ENCODE assay signal across 21 cellular contexts in genomic region chr13:39034085-39034484, GRCh38. TPM values are rescaled to one million over a fixed set of nuclear protein-coding genes. Genes with fewer than 3 reads are reported as not detected.
A peak's percentile ranks its signal among the peaks of the same experiment; 100 is the strongest.
DNase-seq lines count a peak whose midpoint lies in the region; ATAC-seq and TF ChIP-seq lines count a peak whose summit lies in the region.
"Had no signal": no experiment of that assay in that cellular context is flagged by ENCODE, and none has a peak within 500 bp of the region (broad histone marks: within the 10 kb centered on the region; RNA-seq: fewer than 3 reads in every experiment).

No MANE protein-coding gene starts in this region.

- intact Hi-C loops in activated CD8-positive, alpha-beta T cell treated with anti-CD3 and anti-CD28 coated beads for 36 hours (cut with micrococcal nuclease): no loop called here
- intact Hi-C loops in activated T-helper 2 cell treated with anti-CD3 and anti-CD28 coated beads, Interferon-gamma antibody, Interleukin-2, Interleukin-4, amounts not matched to agents 10 μg/mL and 5 μg/mL and 100 μg/mL, durations not matched to agents 14 hours and 24 hours and 36 hours (cut with micrococcal nuclease): loop anchor here (10.0 kb wide), 1 partner anchor 1741 kb away; the partner anchor contains the start of gene MRPS31
- intact Hi-C loops in CD14-positive monocyte (cut with micrococcal nuclease): no loop called here
- intact Hi-C loops in activated T-helper 1 cell treated with anti-CD3 and anti-CD28 coated beads, Interleukin-12 subunit alpha, Interleukin-12 subunit beta, Interleukin-2, Interleukin-4 antibody, amounts not matched to agents 30 ng/mL and 10 ng/mL and 1 ng/mL, durations not matched to agents 14 hours and 24 hours and 36 hours (cut with micrococcal nuclease): no loop called here

- no peak for TF ChIP-seq CTCF in activated CD8-positive, alpha-beta T cell treated with anti-CD3 and anti-CD28 coated beads for 36 hours (IDR thresholded peaks at IDR 0.05)
- TF ChIP-seq CTCF in nephron progenitor cell (IDR thresholded peaks at IDR 0.05): no peak
- no peak for TF ChIP-seq CTCF in CD14-positive monocyte (IDR thresholded peaks at IDR 0.05)
- no peak for TF ChIP-seq CTCF in osteocyte (IDR thresholded peaks at IDR 0.05)

- peaks cover 31% of the 10 kb centered on the region for H3K36me3 Mint-ChIP-seq in activated CD8-positive, alpha-beta T cell treated with anti-CD3 and anti-CD28 coated beads for 36 hours (ENCODE audit: low read depth)
- peaks cover 22% of the 10 kb centered on the region for H3K36me3 Mint-ChIP-seq in activated CD8-positive, alpha-beta T cell treated with anti-CD3 and anti-CD28 coated beads, Interleukin-2, amount 10 ng/mL, durations not matched to agents 7 days and 5 days (ENCODE audit: low read depth)
- H3K36me3 Mint-ChIP-seq in IgD-negative memory B cell: no peaks in the 10 kb centered on the region
- H3K36me3 Mint-ChIP-seq in activated T-helper 2 cell treated with anti-CD3 and anti-CD28 coated beads, Interferon-gamma antibody, Interleukin-2, Interleukin-4, amounts not matched to agents 10 μg/mL and 5 μg/mL and 100 μg/mL, durations not matched to agents 14 hours and 24 hours and 36 hours (ENCODE audit: low read depth): peaks cover 32% of the 10 kb centered on the region
- H3K36me3 Mint-ChIP-seq in nephron progenitor cell (ENCODE audit: low read depth): peaks cover 5% of the 10 kb centered on the region
- H3K36me3 Mint-ChIP-seq in CD14-positive monocyte: peaks cover 19 to 22% of the 10 kb centered on the region in 2 donors
- H3K36me3 Mint-ChIP-seq in osteocyte (ENCODE audit: unreplicated experiment): peaks cover 1% of the 10 kb centered on the region
- H3K36me3 Mint-ChIP-seq in activated T-helper 1 cell treated with anti-CD3 and anti-CD28 coated beads, Interleukin-12 subunit alpha, Interleukin-12 subunit beta, Interleukin-2, Interleukin-4 antibody, amounts not matched to agents 30 ng/mL and 10 ng/mL and 1 ng/mL, durations not matched to agents 14 hours and 24 hours and 36 hours (ENCODE audit: low read depth): peaks cover 9% of the 10 kb centered on the region

- H3K27ac Mint-ChIP-seq in activated CD8-positive, alpha-beta T cell treated with anti-CD3 and anti-CD28 coated beads for 36 hours: no peak overlapping the region
- H3K27ac Mint-ChIP-seq in activated CD8-positive, alpha-beta T cell treated with anti-CD3 and anti-CD28 coated beads, Interleukin-2, amount 10 ng/mL, durations not matched to agents 7 days and 5 days: no peak overlapping the region
- H3K27ac Mint-ChIP-seq in IgD-negative memory B cell (peak overlapping the region in 1 of 3 donors; percentile 48), nephron progenitor cell (no peak overlapping the region), CD14-positive monocyte (peak overlapping the region in 1 of 7 donors; percentile 42), osteocyte (ENCODE audit: unreplicated experiment) (no peak overlapping the region)
- H3K27ac Mint-ChIP-seq in activated T-helper 2 cell treated with anti-CD3 and anti-CD28 coated beads, Interferon-gamma antibody, Interleukin-2, Interleukin-4, amounts not matched to agents 10 μg/mL and 5 μg/mL and 100 μg/mL, durations not matched to agents 14 hours and 24 hours and 36 hours: no peak overlapping the region
- no peak overlapping the region for H3K27ac Mint-ChIP-seq in activated T-helper 1 cell treated with anti-CD3 and anti-CD28 coated beads, Interleukin-12 subunit alpha, Interleukin-12 subunit beta, Interleukin-2, Interleukin-4 antibody, amounts not matched to agents 30 ng/mL and 10 ng/mL and 1 ng/mL, durations not matched to agents 14 hours and 24 hours and 36 hours
- H3K27ac Mint-ChIP-seq: activated naive CD4-positive, alpha-beta T cell treated with anti-CD3 and anti-CD28 coated beads, Interleukin-2, amount 50 U/mL, for 72 hours had no signal

- H3K9me3 Mint-ChIP-seq in activated CD8-positive, alpha-beta T cell treated with anti-CD3 and anti-CD28 coated beads for 36 hours: no peaks in the 10 kb centered on the region
- no peaks in the 10 kb centered on the region for H3K9me3 Mint-ChIP-seq in activated CD8-positive, alpha-beta T cell treated with anti-CD3 and anti-CD28 coated beads, Interleukin-2, amount 10 ng/mL, durations not matched to agents 7 days and 5 days (ENCODE audit: insufficient read depth)
- H3K9me3 Mint-ChIP-seq in IgD-negative memory B cell (no peaks in the 10 kb centered on the region), nephron progenitor cell (no peaks in the 10 kb centered on the region), CD14-positive monocyte (no peaks in the 10 kb centered on the region), osteocyte (ENCODE audit: unreplicated experiment) (no peaks in the 10 kb centered on the region)
- no peaks in the 10 kb centered on the region for H3K9me3 Mint-ChIP-seq in activated T-helper 2 cell treated with anti-CD3 and anti-CD28 coated beads, Interferon-gamma antibody, Interleukin-2, Interleukin-4, amounts not matched to agents 10 μg/mL and 5 μg/mL and 100 μg/mL, durations not matched to agents 14 hours and 24 hours and 36 hours
- H3K9me3 Mint-ChIP-seq in activated T-helper 1 cell treated with anti-CD3 and anti-CD28 coated beads, Interleukin-12 subunit alpha, Interleukin-12 subunit beta, Interleukin-2, Interleukin-4 antibody, amounts not matched to agents 30 ng/mL and 10 ng/mL and 1 ng/mL, durations not matched to agents 14 hours and 24 hours and 36 hours: no peaks in the 10 kb centered on the region
- H3K9me3 Mint-ChIP-seq: activated naive CD4-positive, alpha-beta T cell treated with anti-CD3 and anti-CD28 coated beads, Interleukin-2, amount 50 U/mL, for 72 hours had no signal

- ATAC-seq in activated CD8-positive, alpha-beta T cell treated with anti-CD3 and anti-CD28 coated beads for 36 hours: no peak
- ATAC-seq in activated CD8-positive, alpha-beta T cell treated with anti-CD3 and anti-CD28 coated beads, Interleukin-2, amount 10 ng/mL, durations not matched to agents 7 days and 5 days: no peak
- ATAC-seq: activated naive CD4-positive, alpha-beta T cell treated with anti-CD3 and anti-CD28 coated beads, Interleukin-2, amount 50 U/mL, for 72 hours; left cardiac atrium; psoas muscle had no signal

- no peaks in the 10 kb centered on the region for H3K27me3 Mint-ChIP-seq in activated CD8-positive, alpha-beta T cell treated with anti-CD3 and anti-CD28 coated beads for 36 hours
- H3K27me3 Mint-ChIP-seq in activated CD8-positive, alpha-beta T cell treated with anti-CD3 and anti-CD28 coated beads, Interleukin-2, amount 10 ng/mL, durations not matched to agents 7 days and 5 days (ENCODE audit: low read depth): no peaks in the 10 kb centered on the region
- H3K27me3 Mint-ChIP-seq in IgD-negative memory B cell: no peaks in the 10 kb centered on the region
- H3K27me3 Mint-ChIP-seq in activated T-helper 2 cell treated with anti-CD3 and anti-CD28 coated beads, Interferon-gamma antibody, Interleukin-2, Interleukin-4, amounts not matched to agents 10 μg/mL and 5 μg/mL and 100 μg/mL, durations not matched to agents 14 hours and 24 hours and 36 hours (ENCODE audit: low read depth): no peaks in the 10 kb centered on the region
- H3K27me3 Mint-ChIP-seq in nephron progenitor cell (ENCODE audit: low read depth, poor library complexity): no peaks in the 10 kb centered on the region
- peaks cover 0 to 3% (median 0%) of the 10 kb centered on the region in 3 donors for H3K27me3 Mint-ChIP-seq in CD14-positive monocyte (ENCODE audit: low read depth in 3 of 3)
- no peaks in the 10 kb centered on the region for H3K27me3 Mint-ChIP-seq in osteocyte (ENCODE audit: unreplicated experiment)
- no peaks in the 10 kb centered on the region for H3K27me3 Mint-ChIP-seq in activated T-helper 1 cell treated with anti-CD3 and anti-CD28 coated beads, Interleukin-12 subunit alpha, Interleukin-12 subunit beta, Interleukin-2, Interleukin-4 antibody, amounts not matched to agents 30 ng/mL and 10 ng/mL and 1 ng/mL, durations not matched to agents 14 hours and 24 hours and 36 hours (ENCODE audit: insufficient read depth)

- no peak for DNase-seq in activated CD8-positive, alpha-beta T cell treated with anti-CD3 and anti-CD28 coated beads for 36 hours
- DNase-seq in activated CD8-positive, alpha-beta T cell treated with anti-CD3 and anti-CD28 coated beads, Interleukin-2, amount 10 ng/mL, durations not matched to agents 7 days and 5 days: no peak
- DNase-seq in activated T-helper 2 cell treated with anti-CD3 and anti-CD28 coated beads, Interferon-gamma antibody, Interleukin-2, Interleukin-4, amounts not matched to agents 10 μg/mL and 5 μg/mL and 100 μg/mL, durations not matched to agents 14 hours and 24 hours and 36 hours (ENCODE audit: low spot score): no peak
- no peak for DNase-seq in nephron progenitor cell
- DNase-seq in CD14-positive monocyte (ENCODE audit: low spot score): no peak
- no peak for DNase-seq in osteocyte (ENCODE audit: extremely low spot score, unreplicated experiment)
- DNase-seq in activated T-helper 1 cell treated with anti-CD3 and anti-CD28 coated beads, Interleukin-12 subunit alpha, Interleukin-12 subunit beta, Interleukin-2, Interleukin-4 antibody, amounts not matched to agents 30 ng/mL and 10 ng/mL and 1 ng/mL, durations not matched to agents 14 hours and 24 hours and 36 hours (ENCODE audit: low spot score): no peak
- DNase-seq: ACHN; Caco-2; KG1; left cardiac atrium; NCI-H1436; NCI-H226; psoas muscle; stimulated activated naive CD4-positive, alpha-beta T cell; uterus had no signal

- H3K4me3 Mint-ChIP-seq in activated CD8-positive, alpha-beta T cell treated with anti-CD3 and anti-CD28 coated beads for 36 hours: peak overlapping the region; percentile 100
- no peak overlapping the region for H3K4me3 Mint-ChIP-seq in activated CD8-positive, alpha-beta T cell treated with anti-CD3 and anti-CD28 coated beads, Interleukin-2, amount 10 ng/mL, durations not matched to agents 7 days and 5 days
- H3K4me3 Mint-ChIP-seq in IgD-negative memory B cell (peak overlapping the region in 3 of 4 donors; percentile 5 to 72 (median 58)), nephron progenitor cell (peak overlapping the region; percentile 55), CD14-positive monocyte (no peak overlapping the region), osteocyte (ENCODE audit: unreplicated experiment) (no peak overlapping the region)
- peak overlapping the region; percentile 37 for H3K4me3 Mint-ChIP-seq in activated T-helper 2 cell treated with anti-CD3 and anti-CD28 coated beads, Interferon-gamma antibody, Interleukin-2, Interleukin-4, amounts not matched to agents 10 μg/mL and 5 μg/mL and 100 μg/mL, durations not matched to agents 14 hours and 24 hours and 36 hours (ENCODE audit: low read depth)
- no peak overlapping the region for H3K4me3 Mint-ChIP-seq in activated T-helper 1 cell treated with anti-CD3 and anti-CD28 coated beads, Interleukin-12 subunit alpha, Interleukin-12 subunit beta, Interleukin-2, Interleukin-4 antibody, amounts not matched to agents 30 ng/mL and 10 ng/mL and 1 ng/mL, durations not matched to agents 14 hours and 24 hours and 36 hours

- POLR2A ChIA-PET in activated CD8-positive, alpha-beta T cell treated with anti-CD3 and anti-CD28 coated beads for 36 hours (lab: Charles Lee): interaction anchor here (0.7 kb wide), 1 partner anchor 80 kb away, joined by 3 read pairs; no protein-coding TSS in a partner anchor
- POLR2A ChIA-PET in activated CD8-positive, alpha-beta T cell treated with anti-CD3 and anti-CD28 coated beads, Interleukin-2, amount 10 ng/mL, durations not matched to agents 7 days and 5 days (lab: Charles Lee): no interaction called here

- CTCF ChIA-PET in activated CD8-positive, alpha-beta T cell treated with anti-CD3 and anti-CD28 coated beads for 36 hours (lab: Charles Lee): no interaction called here
- CTCF ChIA-PET in activated CD8-positive, alpha-beta T cell treated with anti-CD3 and anti-CD28 coated beads, Interleukin-2, amount 10 ng/mL, durations not matched to agents 7 days and 5 days (lab: Charles Lee): interaction anchor here (1.1 to 3.6 kb wide), 2 partner anchors 16 to 19 kb away, joined by 3 to 21 read pairs; no protein-coding TSS in a partner anchor

- H3K4me1 Mint-ChIP-seq in activated CD8-positive, alpha-beta T cell treated with anti-CD3 and anti-CD28 coated beads for 36 hours (ENCODE audit: low read depth): peaks cover 34% of the 10 kb centered on the region
- peaks cover 31% of the 10 kb centered on the region for H3K4me1 Mint-ChIP-seq in activated CD8-positive, alpha-beta T cell treated with anti-CD3 and anti-CD28 coated beads, Interleukin-2, amount 10 ng/mL, durations not matched to agents 7 days and 5 days (ENCODE audit: low read depth)
- H3K4me1 Mint-ChIP-seq in IgD-negative memory B cell (peaks cover 34 to 54% (median 36%) of the 10 kb centered on the region in 3 donors), nephron progenitor cell (peaks cover 48% of the 10 kb centered on the region), CD14-positive monocyte (peaks cover 40% of the 10 kb centered on the region), osteocyte (ENCODE audit: unreplicated experiment) (peaks cover 37% of the 10 kb centered on the region)
- H3K4me1 Mint-ChIP-seq in activated T-helper 2 cell treated with anti-CD3 and anti-CD28 coated beads, Interferon-gamma antibody, Interleukin-2, Interleukin-4, amounts not matched to agents 10 μg/mL and 5 μg/mL and 100 μg/mL, durations not matched to agents 14 hours and 24 hours and 36 hours (ENCODE audit: low read depth): peaks cover 31% of the 10 kb centered on the region
- H3K4me1 Mint-ChIP-seq in activated T-helper 1 cell treated with anti-CD3 and anti-CD28 coated beads, Interleukin-12 subunit alpha, Interleukin-12 subunit beta, Interleukin-2, Interleukin-4 antibody, amounts not matched to agents 30 ng/mL and 10 ng/mL and 1 ng/mL, durations not matched to agents 14 hours and 24 hours and 36 hours (ENCODE audit: low read depth): peaks cover 50% of the 10 kb centered on the region

RNA-seq across cellular contexts. Expression of gene PROSER1, which starts 3.8 kb away (rescaled TPM):
- total RNA-seq in activated CD8-positive, alpha-beta T cell treated with anti-CD3 and anti-CD28 coated beads for 36 hours: 100 to 1,000 TPM in 1 of 2 experiments, 10 to 100 TPM in 1; 88.7 to 108 TPM
- 10 to 100 TPM; 51.2 to 62.4 TPM for total RNA-seq in activated CD8-positive, alpha-beta T cell treated with anti-CD3 and anti-CD28 coated beads, Interleukin-2, amount 10 ng/mL, durations not matched to agents 7 days and 5 days
- polyA plus RNA-seq in IgD-negative memory B cell (14.1 TPM), CD14-positive monocyte (1 to 10 TPM; 4.6 to 9.1 TPM)
- total RNA-seq in activated T-helper 2 cell treated with anti-CD3 and anti-CD28 coated beads, Interferon-gamma antibody, Interleukin-2, Interleukin-4, amounts not matched to agents 10 μg/mL and 5 μg/mL and 100 μg/mL, durations not matched to agents 14 hours and 24 hours and 36 hours: 90.9 and 92.0 TPM in 2 replicates
- total RNA-seq in osteocyte: 30.7 and 31.7 TPM in 2 replicates
- 92.9 and 103 TPM in 2 replicates for total RNA-seq in activated T-helper 1 cell treated with anti-CD3 and anti-CD28 coated beads, Interleukin-12 subunit alpha, Interleukin-12 subunit beta, Interleukin-2, Interleukin-4 antibody, amounts not matched to agents 30 ng/mL and 10 ng/mL and 1 ng/mL, durations not matched to agents 14 hours and 24 hours and 36 hours

RNA-seq across cellular contexts. Expression of gene NHLRC3, which starts 4.2 kb away (rescaled TPM):
- total RNA-seq in activated CD8-positive, alpha-beta T cell treated with anti-CD3 and anti-CD28 coated beads for 36 hours: 10 to 100 TPM; 17.5 to 17.9 TPM
- 10 to 100 TPM; 21.3 to 25.5 TPM for total RNA-seq in activated CD8-positive, alpha-beta T cell treated with anti-CD3 and anti-CD28 coated beads, Interleukin-2, amount 10 ng/mL, durations not matched to agents 7 days and 5 days
- polyA plus RNA-seq in IgD-negative memory B cell (4.8 TPM), CD14-positive monocyte (10 to 100 TPM; 12.8 to 13.0 TPM)
- 21.6 and 22.5 TPM in 2 replicates for total RNA-seq in activated T-helper 2 cell treated with anti-CD3 and anti-CD28 coated beads, Interferon-gamma antibody, Interleukin-2, Interleukin-4, amounts not matched to agents 10 μg/mL and 5 μg/mL and 100 μg/mL, durations not matched to agents 14 hours and 24 hours and 36 hours
- total RNA-seq in osteocyte: 23.5 and 24.0 TPM in 2 replicates
- 19.2 and 20.4 TPM in 2 replicates for total RNA-seq in activated T-helper 1 cell treated with anti-CD3 and anti-CD28 coated beads, Interleukin-12 subunit alpha, Interleukin-12 subunit beta, Interleukin-2, Interleukin-4 antibody, amounts not matched to agents 30 ng/mL and 10 ng/mL and 1 ng/mL, durations not matched to agents 14 hours and 24 hours and 36 hours

RNA-seq across cellular contexts. Expression of gene STOML3, which starts 43.5 kb away (rescaled TPM):
- total RNA-seq in activated CD8-positive, alpha-beta T cell treated with anti-CD3 and anti-CD28 coated beads for 36 hours: not detected
- not detected for total RNA-seq in activated CD8-positive, alpha-beta T cell treated with anti-CD3 and anti-CD28 coated beads, Interleukin-2, amount 10 ng/mL, durations not matched to agents 7 days and 5 days
- not detected for polyA plus RNA-seq in IgD-negative memory B cell
- not detected in 2 replicates for total RNA-seq in activated T-helper 2 cell treated with anti-CD3 and anti-CD28 coated beads, Interferon-gamma antibody, Interleukin-2, Interleukin-4, amounts not matched to agents 10 μg/mL and 5 μg/mL and 100 μg/mL, durations not matched to agents 14 hours and 24 hours and 36 hours
- polyA plus RNA-seq in CD14-positive monocyte: not detected
- not detected in 2 replicates for total RNA-seq in osteocyte
- total RNA-seq in activated T-helper 1 cell treated with anti-CD3 and anti-CD28 coated beads, Interleukin-12 subunit alpha, Interleukin-12 subunit beta, Interleukin-2, Interleukin-4 antibody, amounts not matched to agents 30 ng/mL and 10 ng/mL and 1 ng/mL, durations not matched to agents 14 hours and 24 hours and 36 hours: not detected in 2 replicates
- total RNA-seq: activated CD8-positive, alpha-beta memory T cell treated with anti-CD3 and anti-CD28 coated beads for 36 hours; activated naive CD4-positive, alpha-beta T cell treated with anti-CD3 and anti-CD28 coated beads, Interleukin-2, amount 50 U/mL, for 72 hours; cardiac septum; left cardiac atrium; psoas muscle; SK-MEL-5 had no signal
- polyA plus RNA-seq: psoas muscle had no signal

Comparison
In these comparisons a context has a peak if more than half of its experiments do, and no peak if none do; other contexts are left out.
1. H3K4me3 Mint-ChIP-seq: peak in activated CD8-positive, alpha-beta T cell treated with anti-CD3 and anti-CD28 coated beads for 36 hours (single experiment), IgD-negative memory B cell (3 of 4), activated T-helper 2 cell treated with anti-CD3 and anti-CD28 coated beads, Interferon-gamma antibody, Interleukin-2, Interleukin-4, amounts not matched to agents 10 μg/mL and 5 μg/mL and 100 μg/mL, durations not matched to agents 14 hours and 24 hours and 36 hours (single experiment) and nephron progenitor cell (single experiment); none in activated CD8-positive, alpha-beta T cell treated with anti-CD3 and anti-CD28 coated beads, Interleukin-2, amount 10 ng/mL, durations not matched to agents 7 days and 5 days (single experiment), CD14-positive monocyte (0 of 2), osteocyte (single experiment) and activated T-helper 1 cell treated with anti-CD3 and anti-CD28 coated beads, Interleukin-12 subunit alpha, Interleukin-12 subunit beta, Interleukin-2, Interleukin-4 antibody, amounts not matched to agents 30 ng/mL and 10 ng/mL and 1 ng/mL, durations not matched to agents 14 hours and 24 hours and 36 hours (single experiment).